1 cellular context compared by ENCODE assay signal in the genomic region with DNA sequence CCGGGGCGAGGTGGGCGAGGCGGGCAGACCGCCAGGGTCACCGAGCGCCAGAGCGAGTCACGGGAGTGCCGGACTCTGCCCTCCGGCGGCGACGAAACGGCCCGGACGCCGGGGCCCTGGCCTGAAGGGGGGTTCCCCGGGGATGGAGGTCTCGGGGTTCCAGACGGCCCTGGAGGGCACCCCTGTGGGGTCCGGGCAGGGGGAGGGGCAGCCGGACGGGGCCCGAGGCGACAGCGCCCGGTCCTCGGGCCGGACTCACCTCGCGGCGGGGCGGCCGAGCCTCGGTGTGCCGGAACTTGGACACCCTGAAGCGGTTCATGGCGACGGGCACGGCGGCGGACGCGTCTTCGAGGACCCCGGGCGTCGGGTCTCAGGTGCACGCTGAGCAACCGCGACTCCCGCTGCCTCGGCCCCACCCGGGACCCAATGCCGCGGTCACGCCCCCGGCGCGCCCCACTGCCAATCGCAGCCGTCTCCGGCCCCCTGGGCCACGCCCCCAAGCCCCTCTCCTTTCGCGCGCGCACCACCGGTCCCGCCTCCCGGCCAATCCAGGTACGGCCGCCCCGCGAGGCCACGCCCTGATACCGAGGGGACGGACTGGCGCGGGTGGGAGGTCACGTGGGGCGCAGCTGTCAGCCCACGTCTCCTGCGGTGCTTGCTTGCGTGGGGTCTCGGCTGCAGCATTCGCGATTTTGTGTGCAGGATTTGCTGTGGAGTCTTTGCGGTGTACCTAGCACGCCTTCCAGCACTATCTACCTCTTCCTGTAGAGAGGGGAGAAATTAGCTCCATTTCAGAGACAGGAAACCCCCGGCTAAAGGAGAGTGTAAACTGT.
A peak's percentile ranks its signal among the peaks of the same experiment; 100 is the strongest.
TF ChIP-seq lines count a peak whose summit lies in the region.

TSS of gene CORO7 (minus strand) at position 397 of the 833 bp plus-strand sequence. CDS start at position 319, 78 bp downstream.

TF ChIP-seq in neural cell, 6 proteins besides CTCF, POLR2A, EP300 and RAD21:
- TF ChIP-seq REST (IDR thresholded peaks at IDR 0.05; ENCODE audit: borderline replicate concordance) = peak; percentile 32
- TF ChIP-seq POLR2AphosphoS5 (IDR thresholded peaks at IDR 0.05) = peak; percentile 85
- no peak for TF ChIP-seq EZH2 (IDR thresholded peaks at IDR 0.05; ENCODE audit: borderline replicate concordance, insufficient read depth, low read length, poor library complexity, severe bottlenecking)
- no peak for TF ChIP-seq SMC3 (conservative IDR thresholded peaks at IDR 0.05; ENCODE audit: poor library complexity)
- no peak for TF ChIP-seq TAF1 (IDR thresholded peaks at IDR 0.05; ENCODE audit: low read depth)
- peak; percentile 78 for TF ChIP-seq MXI1 (conservative IDR thresholded peaks at IDR 0.05; ENCODE audit: poor library complexity, severe bottlenecking)
TF ChIP-seq in neural cell: peak in this region for 3.
